1 cellular context compared by ENCODE assay signal in genomic region chr10:71795248-71795647, GRCh38.
TF ChIP-seq lines count a peak whose summit lies in the region.

No MANE protein-coding gene starts in this region.

TF ChIP-seq in endothelial cell of umbilical vein, 7 proteins besides CTCF, POLR2A, EP300 and RAD21:
- TF ChIP-seq GATA2 (IDR thresholded peaks at IDR 0.05; ENCODE audit: insufficient read depth, insufficient read length, low read depth, low read length) (no peak), FOS (IDR thresholded peaks at IDR 0.05; ENCODE audit: borderline replicate concordance, insufficient read depth, low read length) (no peak), EZH2 (IDR thresholded peaks at IDR 0.05; ENCODE audit: borderline replicate concordance, low read depth, low read length, severe bottlenecking) (no peak), POLR2AphosphoS5 (IDR thresholded peaks at IDR 0.05; ENCODE audit: insufficient read depth, low read depth, low read length) (no peak), MAX (IDR thresholded peaks at IDR 0.05; ENCODE audit: insufficient read depth, insufficient read length) (no peak), JUN (IDR thresholded peaks at IDR 0.05; ENCODE audit: borderline replicate concordance, insufficient read depth, insufficient read length, low read depth) (no peak), MYC (IDR thresholded peaks at IDR 0.05; ENCODE audit: low read depth, low read length) (no peak)
